16 cellular contexts compared by ENCODE assay signal in genomic region chr16:90044111-90044551, GRCh38. TPM values are rescaled to one million over a fixed set of nuclear protein-coding genes. Genes with fewer than 3 reads are reported as not detected.
DNase-seq lines count a peak whose midpoint lies in the region; ATAC-seq and TF ChIP-seq lines count a peak whose summit lies in the region.
"Had no signal": no experiment of that assay in that cellular context is flagged by ENCODE, and none has a peak within 500 bp of the region (broad histone marks: within the 10 kb centered on the region; RNA-seq: fewer than 3 reads in every experiment).

No MANE protein-coding gene starts in this region.

- TF ChIP-seq CTCF in body of pancreas (IDR thresholded peaks at IDR 0.05) (no peak), lung (IDR thresholded peaks at IDR 0.05; ENCODE audit: control extremely low read depth, extremely low read depth) (no peak), ascending aorta (IDR thresholded peaks at IDR 0.05) (no peak)

- intact Hi-C loops in body of pancreas (cut with DNase I): no loop called here
- intact Hi-C loops in ascending aorta (cut with DNase I): no loop called here

- no peak for TF ChIP-seq POLR2A in body of pancreas (IDR thresholded peaks at IDR 0.05)

- H3K36me3 ChIP-seq in BLaER1: peaks cover 45% of the 10 kb centered on the region
- H3K36me3 ChIP-seq in body of pancreas (replicated peaks in 1 of 2; ENCODE audit: insufficient read depth in 1 of 2, low read depth in 2 of 2): peaks cover 0 to 7% of the 10 kb centered on the region in 2 donors
- H3K36me3 ChIP-seq in lung (ENCODE audit: control insufficient read depth in 2 of 2, insufficient read depth in 2 of 2, low read length in 2 of 2): peaks cover 0 to 30% of the 10 kb centered on the region in 2 donors
- peaks cover 6 to 22% of the 10 kb centered on the region in 2 donors for H3K36me3 ChIP-seq in ascending aorta

- H3K4me1 ChIP-seq in BLaER1 (peaks cover 20% of the 10 kb centered on the region), body of pancreas (peaks cover 17% of the 10 kb centered on the region), lung (ENCODE audit: control insufficient read depth in 2 of 2, insufficient read depth in 2 of 2, low read length in 2 of 2) (peaks cover 0 to 13% of the 10 kb centered on the region in 2 donors), ascending aorta (peaks cover 4 to 15% of the 10 kb centered on the region in 2 donors)

- DNase-seq in HT-29 (ENCODE audit: low spot score) (peak; percentile 74), body of pancreas (peak in 2 of 4 donors; percentile 40 to 73), lung (ENCODE audit: low spot score) (peak; percentile 69), NOMO-1 treated with dmso at 0.1 percent for 144 hours (lab: John Stamatoyannopoulos, UW; ENCODE audit: unreplicated experiment) (no peak), ascending aorta (ENCODE audit: low spot score in 2 of 2) (no peak), NCI-H146 (lab: John Stamatoyannopoulos, UW) (no peak)
- DNase-seq: activated CD8-positive, alpha-beta memory T cell treated with anti-CD3 and anti-CD28 coated beads for 24 hours; activated naive CD4-positive, alpha-beta T cell treated with anti-CD3 and anti-CD28 coated beads, Interleukin-2, amount 50 U/mL, for 16 hours; DND-41; GM23248; NCI-H510A treated with DMSO at 0.1 percent for 48 hours; SHP77 treated with DMSO at 0.1 percent for 48 hours had no signal

- H3K4me3 ChIP-seq in BLaER1: no peak overlapping the region
- no peak overlapping the region for H3K4me3 ChIP-seq in body of pancreas
- no peak overlapping the region for H3K4me3 ChIP-seq in lung
- H3K4me3 ChIP-seq in ascending aorta: no peak overlapping the region
- H3K4me3 ChIP-seq: GM23248, upper lobe of left lung had no signal

- WGBS in body of pancreas, 2 donors: 49 to 66% methylated on average over 5 to 7 of the region's 7 CpGs
- 75 to 95% methylated on average over 7 of the region's 7 CpGs for WGBS in lung, 2 donors

- no peaks in the 10 kb centered on the region for H4K20me1 ChIP-seq in BLaER1

- H3K4me2 ChIP-seq in BLaER1: 0 out of 2 replicates have a peak overlapping the region, but pooled peaks have one; percentile 17

- H3K27ac ChIP-seq in BLaER1 (no peak overlapping the region), body of pancreas (no peak overlapping the region), lung (ENCODE audit: low read depth in 1 of 2, low read length in 1 of 2) (peak overlapping the region in 1 of 2 donors; percentile 10), ascending aorta (no peak overlapping the region)
- H3K27ac ChIP-seq: GM23248, upper lobe of left lung had no signal

- no peak overlapping the region for H3K9ac ChIP-seq in BLaER1
- H3K9ac ChIP-seq: GM23248 had no signal

- H3K9me3 ChIP-seq in BLaER1: no peaks in the 10 kb centered on the region
- no peaks in the 10 kb centered on the region for H3K9me3 ChIP-seq in body of pancreas
- no peaks in the 10 kb centered on the region for H3K9me3 ChIP-seq in lung (ENCODE audit: control insufficient read depth in 2 of 2, insufficient read depth in 1 of 2, low read length in 1 of 2)
- no peaks in the 10 kb centered on the region for H3K9me3 ChIP-seq in ascending aorta
- H3K9me3 ChIP-seq: upper lobe of left lung had no signal

- H3K27me3 ChIP-seq in BLaER1 (no peaks in the 10 kb centered on the region), body of pancreas (no peaks in the 10 kb centered on the region), lung (ENCODE audit: control insufficient read depth, insufficient read depth) (no peaks in the 10 kb centered on the region), ascending aorta (no peaks in the 10 kb centered on the region)

- ATAC-seq in body of pancreas: peak; percentile 13
- ATAC-seq in lung (ENCODE audit: insufficient read depth, low FRiP score): no peak
- ATAC-seq in HG02623 (IDR thresholded peaks at IDR 0.05; ENCODE audit: unreplicated experiment): no peak

RNA-seq across cellular contexts. Expression of gene DBNDD1, which starts 24.9 kb away (rescaled TPM):
- total RNA-seq in HT-29 (2014; rRNA removed; shearing (Covaris generic)): 15.8 and 19.9 TPM in 2 replicates
- total RNA-seq in body of pancreas: 10 to 100 TPM; 10.9 to 14.8 TPM
- 1 to 10 TPM; 2.5 to 5.5 TPM for total RNA-seq in lung
- polyA plus RNA-seq in lung: 1 to 10 TPM; 3.6 to 5.8 TPM
- total RNA-seq in ascending aorta: 2.7 TPM

RNA-seq across cellular contexts. Expression of gene PRDM7, which starts 33.0 kb away (rescaled TPM):
- not detected in 2 replicates for total RNA-seq in HT-29 (2014; rRNA removed; shearing (Covaris generic))
- not detected for total RNA-seq in body of pancreas
- total RNA-seq in lung: not detected
- polyA plus RNA-seq in lung: not detected
- not detected for total RNA-seq in ascending aorta
- total RNA-seq: chondrocyte, GM23248, upper lobe of left lung had no signal
- polyA plus RNA-seq: GM23248 had no signal

Comparison
In these comparisons a context has a peak if more than half of its experiments do, and no peak if none do; other contexts are left out.
1. DNase-seq: peak in HT-29 (single experiment) and lung (single experiment); none in NOMO-1 treated with dmso at 0.1 percent for 144 hours (single experiment), ascending aorta (0 of 2) and NCI-H146 (single experiment).